Comparison of ENCODE assay signal across 6 cellular contexts in the genomic region with DNA sequence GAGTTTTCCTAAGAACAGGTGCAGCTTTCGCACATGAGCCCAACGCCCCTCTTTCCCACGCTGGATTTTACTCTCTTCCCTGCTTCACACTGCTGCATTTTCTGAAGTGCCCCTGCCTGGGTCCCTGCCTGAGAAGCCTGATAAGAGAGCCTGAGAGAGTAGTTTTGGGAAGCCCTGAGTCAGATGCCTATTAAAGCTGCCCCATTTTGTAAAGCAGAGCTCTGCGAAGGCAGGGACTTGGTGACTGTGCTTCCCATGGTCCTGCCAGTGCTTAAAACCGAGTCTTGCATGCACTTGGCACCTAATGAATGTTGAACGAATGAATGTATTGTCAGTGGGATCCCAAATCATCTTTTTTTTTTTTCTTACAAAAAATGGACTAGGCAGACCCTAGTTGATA. TPM values are rescaled to one million over a fixed set of nuclear protein-coding genes. Genes with fewer than 3 reads are reported as not detected.
"Had no signal": no experiment of that assay in that cellular context is flagged by ENCODE, and none has a peak within 500 bp of the region (broad histone marks: within the 10 kb centered on the region; RNA-seq: fewer than 3 reads in every experiment).

No MANE protein-coding gene starts in this region.

- H3K27ac Mint-ChIP-seq: GM23338 had no signal

- H3K4me3 ChIP-seq: GM23338, K562 had no signal

- H3K9me3 Mint-ChIP-seq: GM23338, H9 had no signal

- H3K4me2 ChIP-seq: GM23338 had no signal

- DNase-seq: H9, HCEC 1CT, IMR-90 had no signal

- H3K4me1 Mint-ChIP-seq: H9 had no signal

- H3K4me3 Mint-ChIP-seq: GM23338, H9 had no signal

- ATAC-seq: GM23338, K562 had no signal

RNA-seq across cellular contexts. Expression of gene FGF9, which starts 18.2 kb away (rescaled TPM):
- total RNA-seq: GM23338, H1, K562 had no signal
- polyA plus RNA-seq: K562 had no signal
